Comparison of ENCODE assay signal across 1 cellular context in genomic region chr3:131026321-131027151, GRCh38.
TF ChIP-seq lines count a peak whose summit lies in the region.

Gene ASTE1 (minus strand): TSS chr3:131026825. CDS start chr3:131025306, 1,519 bp downstream.
Gene NEK11 (plus strand): TSS chr3:131026877. CDS start chr3:131029709, 2,832 bp downstream.

TF ChIP-seq in H1, 55 proteins besides CTCF, POLR2A, EP300 and RAD21 (continued from another document):
- 0 out of 4 replicates have a peak, but pooled peaks of 1 of the 2 experiments have one; percentile 45 for TF ChIP-seq HDAC2 (IDR thresholded peaks at IDR 0.05; ENCODE audit: borderline replicate concordance in 1 of 2, low read depth in 2 of 2, low read length in 2 of 2)
- TF ChIP-seq SIX5 (IDR thresholded peaks at IDR 0.05; ENCODE audit: low read depth, low read length) = no peak
- TF ChIP-seq TAF1 (IDR thresholded peaks at IDR 0.05; ENCODE audit: low read depth, low read length) = peak; percentile 77
- no peak for TF ChIP-seq CHD1 (IDR thresholded peaks at IDR 0.05; ENCODE audit: low read depth, low read length)
- no peak for TF ChIP-seq SIRT6 (IDR thresholded peaks at IDR 0.05; ENCODE audit: low read length)
- TF ChIP-seq SP4 (IDR thresholded peaks at IDR 0.05; ENCODE audit: low read length) = no peak
- peak; percentile 94 for TF ChIP-seq E2F6 (IDR thresholded peaks at IDR 0.05)
- no peak for TF ChIP-seq NANOG (IDR thresholded peaks at IDR 0.05; ENCODE audit: insufficient read depth, low read depth, low read length, poor library complexity, severe bottlenecking)
- no peak for TF ChIP-seq USF2 (IDR thresholded peaks at IDR 0.05; ENCODE audit: low read length)
- TF ChIP-seq JUN (IDR thresholded peaks at IDR 0.05; ENCODE audit: low read depth, low read length) = no peak
- no peak for TF ChIP-seq MAFK (IDR thresholded peaks at IDR 0.05; ENCODE audit: low read depth, low read length)
- peak; percentile 59 for TF ChIP-seq TBP (IDR thresholded peaks at IDR 0.05; ENCODE audit: low read depth, low read length)
- peak; percentile 78 for TF ChIP-seq YY1 (IDR thresholded peaks at IDR 0.05; ENCODE audit: low read depth, low read length)
- TF ChIP-seq SUZ12 (IDR thresholded peaks at IDR 0.05; ENCODE audit: low read length) = no peak
- no peak for TF ChIP-seq RNF2 (IDR thresholded peaks at IDR 0.05; ENCODE audit: borderline replicate concordance, low read depth, low read length, missing control alignments, poor library complexity, severe bottlenecking)
- TF ChIP-seq NRF1 (IDR thresholded peaks at IDR 0.05; ENCODE audit: low read depth, low read length) = no peak
- no peak for TF ChIP-seq ATF2 (IDR thresholded peaks at IDR 0.05; ENCODE audit: low read length)
- TF ChIP-seq TEAD4 (IDR thresholded peaks at IDR 0.05; ENCODE audit: low read depth, low read length) = peak; percentile 38; the same call in 1 of the 2 replicates
- TF ChIP-seq POLR2AphosphoS5 (IDR thresholded peaks at IDR 0.05; ENCODE audit: low read depth, low read length) = peak; percentile 86
- TF ChIP-seq SP1 (IDR thresholded peaks at IDR 0.05; ENCODE audit: low read depth, low read length) = no peak
- TF ChIP-seq PHF8 (conservative IDR thresholded peaks at IDR 0.05; ENCODE audit: low read depth, low read length) = peak; percentile 76
- TF ChIP-seq RBBP5 (IDR thresholded peaks at IDR 0.05; ENCODE audit: borderline replicate concordance, low read depth, low read length) = peak; percentile 89; the same call in 1 of the 2 replicates
- TF ChIP-seq ASH2L (IDR thresholded peaks at IDR 0.05; ENCODE audit: low read length) = peak; percentile 84
- TF ChIP-seq HDAC6 (IDR thresholded peaks at IDR 0.05; ENCODE audit: low read depth, low read length) = no peak
- no peak for TF ChIP-seq CBX5 (IDR thresholded peaks at IDR 0.05; ENCODE audit: low read depth, low read length)
- no peak for TF ChIP-seq TCF12 (IDR thresholded peaks at IDR 0.05; ENCODE audit: low read depth, low read length)
- TF ChIP-seq BACH1 (IDR thresholded peaks at IDR 0.05; ENCODE audit: low read length) = no peak
- no peak for TF ChIP-seq JUND (IDR thresholded peaks at IDR 0.05; ENCODE audit: low read length)
- no peak for TF ChIP-seq ZNF274 (IDR thresholded peaks at IDR 0.05; ENCODE audit: borderline replicate concordance, extremely low read depth, low read length)
- TF ChIP-seq CBX8 (IDR thresholded peaks at IDR 0.05; ENCODE audit: borderline replicate concordance, low read depth, low read length) = no peak
- TF ChIP-seq RFX5 (IDR thresholded peaks at IDR 0.05; ENCODE audit: borderline replicate concordance, low read depth, low read length) = no peak
- TF ChIP-seq SIN3A (conservative IDR thresholded peaks at IDR 0.05 in 1 of 2, IDR thresholded peaks at IDR 0.05 in 1 of 2; ENCODE audit: low read depth in 1 of 2, low read length in 2 of 2) = peak in 1 of 2 experiments; percentile 89; a peak in 2 of 4 replicates
- no peak for TF ChIP-seq BRCA1 (IDR thresholded peaks at IDR 0.05; ENCODE audit: low read depth, low read length)
- TF ChIP-seq CHD2 (IDR thresholded peaks at IDR 0.05; ENCODE audit: low read length) = no peak
- no peak for TF ChIP-seq SP2 (IDR thresholded peaks at IDR 0.05; ENCODE audit: low read length)
- TF ChIP-seq CHD7 (IDR thresholded peaks at IDR 0.05; ENCODE audit: insufficient replicate concordance, low read length) = no peak
- no peak for TF ChIP-seq KDM5A (IDR thresholded peaks at IDR 0.05; ENCODE audit: low read length)
- TF ChIP-seq BCL11A (IDR thresholded peaks at IDR 0.05; ENCODE audit: low read depth in 2 of 2, low read length in 2 of 2) = no peak
- peak; percentile 78 for TF ChIP-seq MAX (IDR thresholded peaks at IDR 0.05)
